Comparison of ENCODE assay signal across 1 cellular context in the genomic region with DNA sequence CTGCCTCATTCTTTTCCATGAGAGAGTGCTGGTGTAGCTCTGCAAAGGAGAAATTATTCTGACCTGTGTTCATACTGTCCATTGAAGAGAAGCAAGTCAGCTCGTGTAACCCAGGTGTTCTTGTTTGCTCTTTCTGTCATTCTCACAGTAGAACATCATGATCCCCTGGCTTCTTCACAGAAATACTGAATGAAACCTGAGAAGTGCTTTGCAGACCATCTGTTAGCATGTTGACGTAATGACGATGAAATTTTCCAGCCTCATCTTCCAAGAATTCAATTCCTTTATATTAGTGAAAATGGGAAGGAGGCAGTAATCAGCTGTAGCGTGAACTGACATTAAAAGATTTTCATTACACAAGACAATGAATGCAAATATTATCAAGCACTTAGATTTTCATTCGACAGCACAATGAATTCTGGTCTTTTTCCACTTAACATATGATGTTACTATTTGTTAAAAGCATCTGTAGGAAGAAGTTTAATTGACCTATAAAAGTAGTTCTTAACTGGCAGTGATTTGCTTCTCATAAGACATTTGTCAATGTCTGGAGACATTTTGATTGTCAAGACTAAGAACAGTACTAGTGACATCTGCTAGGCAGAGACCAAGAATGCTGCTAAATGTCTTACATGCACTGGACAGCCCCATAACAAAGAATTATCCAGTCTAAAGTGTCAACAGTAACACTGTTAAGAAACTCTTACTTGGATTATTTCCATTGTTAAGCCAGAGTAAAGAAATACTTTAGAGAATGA.
TF ChIP-seq lines count a peak whose summit lies in the region.

No MANE protein-coding gene starts in this region.

TF ChIP-seq in IMR-90, 13 proteins besides CTCF, POLR2A, EP300 and RAD21:
- TF ChIP-seq, protein P1, sequence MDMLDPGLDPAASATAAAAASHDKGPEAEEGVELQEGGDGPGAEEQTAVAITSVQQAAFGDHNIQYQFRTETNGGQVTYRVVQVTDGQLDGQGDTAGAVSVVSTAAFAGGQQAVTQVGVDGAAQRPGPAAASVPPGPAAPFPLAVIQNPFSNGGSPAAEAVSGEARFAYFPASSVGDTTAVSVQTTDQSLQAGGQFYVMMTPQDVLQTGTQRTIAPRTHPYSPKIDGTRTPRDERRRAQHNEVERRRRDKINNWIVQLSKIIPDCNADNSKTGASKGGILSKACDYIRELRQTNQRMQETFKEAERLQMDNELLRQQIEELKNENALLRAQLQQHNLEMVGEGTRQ (IDR thresholded peaks at IDR 0.05; ENCODE audit: low read depth, low read length), result no peak
- TF ChIP-seq NFE2L2 (IDR thresholded peaks at IDR 0.05; ENCODE audit: low read depth, low read length), result no peak
- no peak for TF ChIP-seq CHD1 (IDR thresholded peaks at IDR 0.05; ENCODE audit: low read depth, low read length)
- TF ChIP-seq MXI1 (IDR thresholded peaks at IDR 0.05; ENCODE audit: borderline replicate concordance, low read depth, low read length), result no peak
- no peak for TF ChIP-seq FOS (IDR thresholded peaks at IDR 0.05; ENCODE audit: low read depth, low read length)
- no peak for TF ChIP-seq RCOR1 (IDR thresholded peaks at IDR 0.05; ENCODE audit: insufficient replicate concordance, low read length)
- TF ChIP-seq MAZ (IDR thresholded peaks at IDR 0.05; ENCODE audit: borderline replicate concordance, low read depth, low read length), result no peak
- TF ChIP-seq MAFK (IDR thresholded peaks at IDR 0.05; ENCODE audit: low read depth, low read length), result no peak
- TF ChIP-seq, protein P2, sequence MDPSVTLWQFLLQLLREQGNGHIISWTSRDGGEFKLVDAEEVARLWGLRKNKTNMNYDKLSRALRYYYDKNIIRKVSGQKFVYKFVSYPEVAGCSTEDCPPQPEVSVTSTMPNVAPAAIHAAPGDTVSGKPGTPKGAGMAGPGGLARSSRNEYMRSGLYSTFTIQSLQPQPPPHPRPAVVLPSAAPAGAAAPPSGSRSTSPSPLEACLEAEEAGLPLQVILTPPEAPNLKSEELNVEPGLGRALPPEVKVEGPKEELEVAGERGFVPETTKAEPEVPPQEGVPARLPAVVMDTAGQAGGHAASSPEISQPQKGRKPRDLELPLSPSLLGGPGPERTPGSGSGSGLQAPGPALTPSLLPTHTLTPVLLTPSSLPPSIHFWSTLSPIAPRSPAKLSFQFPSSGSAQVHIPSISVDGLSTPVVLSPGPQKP (IDR thresholded peaks at IDR 0.05; ENCODE audit: borderline replicate concordance, low read depth, low read length), result no peak
- no peak for TF ChIP-seq SMC3 (IDR thresholded peaks at IDR 0.05; ENCODE audit: low read depth, low read length)
